ENCODE assay signal across 18 cellular contexts in the genomic region with DNA sequence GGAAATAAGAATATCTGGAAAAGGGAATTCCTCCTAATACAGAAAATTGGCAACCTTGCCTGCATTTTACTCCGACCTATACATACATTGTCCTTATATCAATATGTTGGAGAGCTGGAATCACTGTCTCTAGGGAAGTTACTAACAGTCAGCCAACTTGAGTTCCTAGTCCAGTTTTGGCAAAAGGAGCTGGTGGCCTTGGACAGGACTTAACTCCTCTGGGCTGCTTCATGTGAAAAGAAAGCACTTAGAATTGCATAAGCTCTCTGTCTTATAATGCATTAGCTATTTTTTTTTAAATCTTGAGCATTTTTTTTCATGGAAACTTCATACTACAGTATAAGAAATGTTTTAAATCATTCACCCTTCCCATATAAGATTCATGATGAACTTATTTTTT.
DNase-seq lines count a peak whose midpoint lies in the region; ATAC-seq and TF ChIP-seq lines count a peak whose summit lies in the region.
"Had no signal": no experiment of that assay in that cellular context is flagged by ENCODE, and none has a peak within 500 bp of the region (broad histone marks: within the 10 kb centered on the region; RNA-seq: fewer than 3 reads in every experiment).

No MANE protein-coding gene starts in this region.

- DNase-seq in Right ventricle myocardium superior (peak; percentile 56), right atrium auricular region (ENCODE audit: low spot score) (no peak), body of pancreas (peak in 2 of 4 donors; percentile 3 to 28), fibroblast of villous mesenchyme (ENCODE audit: low read depth) (peak; percentile 5), NCI-H1694 treated with DMSO at 0.1 percent for 48 hours (lab: John Stamatoyannopoulos, UW) (no peak), ureter (ENCODE audit: low spot score) (no peak)
- DNase-seq: CD4-positive, CD25-positive, alpha-beta regulatory T cell; EL; GF-D8; Kasumi-1; NCI-H187; NCI-H510A; NCI-H748 treated with DMSO at 0.1 percent for 48 hours; PC-3; SHP77 treated with DMSO at 0.1 percent for 48 hours; SW 1271 had no signal

- TF ChIP-seq POLR2A in body of pancreas (IDR thresholded peaks at IDR 0.05): no peak

- no peaks in the 10 kb centered on the region for H3K4me1 ChIP-seq in right atrium auricular region
- H3K4me1 ChIP-seq in body of pancreas: peaks cover 6% of the 10 kb centered on the region

- no peaks in the 10 kb centered on the region for H3K9me3 ChIP-seq in right atrium auricular region
- no peaks in the 10 kb centered on the region for H3K9me3 ChIP-seq in body of pancreas

- no peaks in the 10 kb centered on the region for H3K36me3 ChIP-seq in right atrium auricular region
- no peaks in the 10 kb centered on the region for H3K36me3 ChIP-seq in body of pancreas (replicated peaks in 1 of 2; ENCODE audit: insufficient read depth in 1 of 2, low read depth in 2 of 2)

- no peak overlapping the region for H3K27ac ChIP-seq in right atrium auricular region
- no peak overlapping the region for H3K27ac ChIP-seq in body of pancreas
- H3K27ac ChIP-seq: SK-N-MC had no signal

- peak; percentile 85 for ATAC-seq in Right ventricle myocardium superior (ENCODE audit: poor library complexity)
- peak; percentile 27 for ATAC-seq in body of pancreas
- ATAC-seq in HG02642 (IDR thresholded peaks at IDR 0.05; ENCODE audit: poor library complexity, unreplicated experiment): no peak
- ATAC-seq: PC-3 had no signal

- H3K27me3 ChIP-seq in right atrium auricular region (no peaks in the 10 kb centered on the region), body of pancreas (no peaks in the 10 kb centered on the region)

- H3K4me3 ChIP-seq in right atrium auricular region: no peak overlapping the region
- H3K4me3 ChIP-seq in body of pancreas: no peak overlapping the region
- no peak overlapping the region for H3K4me3 ChIP-seq in fibroblast of villous mesenchyme (ENCODE audit: low read depth, low read length)
- H3K4me3 ChIP-seq: SK-N-MC had no signal

- 22 to 29% methylated on average over 1 of the region's 1 CpG for WGBS in body of pancreas, 2 donors

- TF ChIP-seq CTCF in right atrium auricular region (IDR thresholded peaks at IDR 0.05) (no peak), body of pancreas (IDR thresholded peaks at IDR 0.05) (no peak), fibroblast of villous mesenchyme (IDR thresholded peaks at IDR 0.05; ENCODE audit: insufficient read depth, low read depth, low read length) (no peak)

- intact Hi-C loops in Right ventricle myocardium superior (cut with DNase I) (no loop called here), body of pancreas (cut with DNase I) (no loop called here)

Comparison
In these comparisons a context has a peak if more than half of its experiments do, and no peak if none do; other contexts are left out.
1. DNase-seq: peak in Right ventricle myocardium superior (single experiment) and fibroblast of villous mesenchyme (single experiment); none in right atrium auricular region (single experiment), NCI-H1694 treated with DMSO at 0.1 percent for 48 hours (single experiment) and ureter (single experiment).